15 cellular contexts compared by ENCODE assay signal in the genomic region with DNA sequence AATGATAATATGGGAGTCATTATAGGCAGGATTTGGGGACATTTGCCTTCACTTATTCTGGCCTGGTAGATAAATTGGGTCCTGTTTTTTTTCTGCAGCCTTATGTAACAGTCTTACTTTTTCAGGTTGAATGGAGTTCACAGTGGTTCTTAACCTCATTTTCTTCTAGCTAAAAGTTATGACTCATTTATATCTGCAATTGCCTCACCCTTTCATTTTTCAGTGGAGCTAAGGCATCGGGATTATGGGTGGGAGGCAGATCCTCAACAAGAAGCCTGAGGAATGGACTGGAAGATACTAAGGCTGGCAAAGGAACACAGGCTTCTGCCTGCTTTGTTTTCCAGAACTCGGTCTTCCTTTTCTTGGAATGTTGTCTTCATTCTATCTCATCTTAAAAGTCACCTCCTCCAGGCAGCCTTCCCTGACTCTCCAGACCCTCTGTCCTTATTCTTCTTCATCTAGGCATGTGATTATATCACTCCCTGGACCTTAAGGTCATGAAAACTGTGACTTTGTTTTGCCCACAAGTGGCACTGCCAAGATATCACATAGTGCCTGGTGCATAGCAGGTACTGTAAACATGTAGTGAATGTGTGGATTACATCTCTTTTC. TPM values are rescaled to one million over a fixed set of nuclear protein-coding genes. Genes with fewer than 3 reads are reported as not detected.
DNase-seq lines count a peak whose midpoint lies in the region; ATAC-seq and TF ChIP-seq lines count a peak whose summit lies in the region.
"Had no signal": no experiment of that assay in that cellular context is flagged by ENCODE, and none has a peak within 500 bp of the region (broad histone marks: within the 10 kb centered on the region; RNA-seq: fewer than 3 reads in every experiment).

No MANE protein-coding gene starts in this region.

- H3K4me3 ChIP-seq in PC-9 (no peak overlapping the region), gastrocnemius medialis (no peak overlapping the region)
- H3K4me3 ChIP-seq: cardiac muscle cell had no signal

- no peaks in the 10 kb centered on the region for H3K9me3 ChIP-seq in PC-9 (ENCODE audit: insufficient read depth, low read depth)
- H3K9me3 ChIP-seq in gastrocnemius medialis, result no peaks in the 10 kb centered on the region

- H3K4me2 ChIP-seq in PC-9, result peak overlapping the region; percentile 41

- H3F3A ChIP-seq in PC-9 (ENCODE audit: insufficient read depth, low read depth), result peaks cover 15% of the 10 kb centered on the region; the same call in 1 of the 2 replicates

- no peaks in the 10 kb centered on the region for H3K9me3 Mint-ChIP-seq in stimulated activated naive CD8-positive, alpha-beta T cell treated with anti-CD3 and anti-CD28 coated beads, Interleukin-15, amount 100 ng/mL, for 72 hours
- H3K9me3 Mint-ChIP-seq: activated CD4-positive, alpha-beta T cell treated with anti-CD3 and anti-CD28 coated beads, Interleukin-2, amount 10 ng/mL, durations not matched to agents 7 days and 5 days had no signal

- H3K27ac ChIP-seq in PC-9 (peak overlapping the region; percentile 36), gastrocnemius medialis (no peak overlapping the region)
- H3K27ac ChIP-seq: cardiac muscle cell had no signal

- CTCF ChIA-PET in PC-9 (lab: Charles Lee), result no interaction called here

- H4K20me1 ChIP-seq in PC-9 (ENCODE audit: insufficient read depth), result no peaks in the 10 kb centered on the region

- no TSS peak for BruUV-seq in PC-9 (replicated peaks; lab: Mats Ljungman, UMichigan)

- H3K4me1 Mint-ChIP-seq in stimulated activated naive CD8-positive, alpha-beta T cell treated with anti-CD3 and anti-CD28 coated beads, Interleukin-15, amount 100 ng/mL, for 72 hours, result peaks cover 12% of the 10 kb centered on the region
- H3K4me1 Mint-ChIP-seq: mesothelial cell of epicardium had no signal

- POLR2A ChIA-PET in PC-9 (lab: Charles Lee; ENCODE audit: unreplicated experiment), result interaction anchor here (0.6 kb wide), 1 partner anchor 23 kb away, joined by 3 read pairs; no protein-coding TSS in a partner anchor

- peak overlapping the region; percentile 23; the same call in 1 of the 2 replicates for H2AFZ ChIP-seq in PC-9

- DNase-seq in stimulated activated naive CD8-positive, alpha-beta T cell treated with anti-CD3 and anti-CD28 coated beads, Interleukin-15, amount 100 ng/mL, for 72 hours, result no peak
- DNase-seq in stimulated activated naive CD8-positive, alpha-beta T cell treated with anti-CD3 and anti-CD28 coated beads, Interleukin-15, Interleukin-2, amounts not matched to agents 100 U/mL and 50 U/mL, for 24 hours, result no peak
- DNase-seq in PC-9 (peak in 1 of 2 experiments; percentile 84), fibroblast of peridontal ligament (ENCODE audit: extremely low read depth) (peak; percentile 66), stromal cell of bone marrow (ENCODE audit: low read depth) (peak; percentile 48), COLO668 (lab: John Stamatoyannopoulos, UW; ENCODE audit: unreplicated experiment) (no peak), NCI-H1048 (lab: John Stamatoyannopoulos, UW) (no peak), gastrocnemius medialis (no peak)
- DNase-seq: activated CD4-positive, alpha-beta T cell treated with anti-CD3 and anti-CD28 coated beads, Interleukin-2, amount 10 ng/mL, durations not matched to agents 7 days and 5 days; activated effector memory CD4-positive, alpha-beta T cell treated with anti-CD3 and anti-CD28 coated beads, Interleukin-2, amount 50 U/mL, for 16 hours; Kasumi-1; stimulated activated CD4-positive, alpha-beta T cell treated with anti-CD3 and anti-CD28 coated beads, Interleukin-2, amount 100 ng/mL, for 48 hours; stimulated activated naive CD4-positive, alpha-beta T cell had no signal

- intact Hi-C loops in PC-9 (cut with micrococcal nuclease; ENCODE audit: unreplicated experiment) (loop anchor here (1.0 kb wide), 1 partner anchor 14 kb away; no protein-coding TSS in a partner anchor), gastrocnemius medialis (cut with DNase I; ENCODE audit: low total_unique reads) (no loop called here)

- in situ Hi-C loops in gastrocnemius medialis (cut with MboI; ENCODE audit: low sequenced_read_pairs in 4 of 4), result no loop called here

- no peaks in the 10 kb centered on the region for H3K9me2 ChIP-seq in PC-9 (ENCODE audit: insufficient read depth)

- H3K36me3 ChIP-seq in PC-9 (ENCODE audit: low read depth) (no peaks in the 10 kb centered on the region), gastrocnemius medialis (no peaks in the 10 kb centered on the region)
- H3K36me3 ChIP-seq: cardiac muscle cell had no signal

- peaks cover 8% of the 10 kb centered on the region for H3K27me3 Mint-ChIP-seq in stimulated activated naive CD8-positive, alpha-beta T cell treated with anti-CD3 and anti-CD28 coated beads, Interleukin-15, amount 100 ng/mL, for 72 hours

- no peak overlapping the region for H3K4me3 Mint-ChIP-seq in stimulated activated naive CD8-positive, alpha-beta T cell treated with anti-CD3 and anti-CD28 coated beads, Interleukin-15, amount 100 ng/mL, for 72 hours
- H3K4me3 Mint-ChIP-seq: activated CD4-positive, alpha-beta T cell treated with anti-CD3 and anti-CD28 coated beads, Interleukin-2, amount 10 ng/mL, durations not matched to agents 7 days and 5 days; mesothelial cell of epicardium had no signal

- no peak for TF ChIP-seq POLR2A in gastrocnemius medialis (IDR thresholded peaks at IDR 0.05)

- H3K27me3 ChIP-seq in PC-9 (ENCODE audit: insufficient read depth, low read depth), result no peaks in the 10 kb centered on the region
- H3K27me3 ChIP-seq in gastrocnemius medialis, result no peaks in the 10 kb centered on the region
- H3K27me3 ChIP-seq: cardiac muscle cell had no signal

- ATAC-seq in stimulated activated naive CD8-positive, alpha-beta T cell treated with anti-CD3 and anti-CD28 coated beads, Interleukin-15, amount 100 ng/mL, for 72 hours, result peak; percentile 64
- ATAC-seq in stimulated activated naive CD8-positive, alpha-beta T cell treated with anti-CD3 and anti-CD28 coated beads, Interleukin-15, Interleukin-2, amounts not matched to agents 100 U/mL and 50 U/mL, for 24 hours, result no peak
- no peak for ATAC-seq in gastrocnemius medialis

- H3K4me1 ChIP-seq in PC-9 (replicated peaks; ENCODE audit: insufficient read depth) (peaks cover 17% of the 10 kb centered on the region), gastrocnemius medialis (no peaks in the 10 kb centered on the region)

- no peaks in the 10 kb centered on the region for H3K79me2 ChIP-seq in PC-9 (ENCODE audit: low read depth)

- TF ChIP-seq CTCF in PC-9 (conservative IDR thresholded peaks at IDR 0.05), result no peak
- no peak for TF ChIP-seq CTCF in gastrocnemius medialis (IDR thresholded peaks at IDR 0.05 in 4 of 5, conservative IDR thresholded peaks at IDR 0.05 in 1 of 5)

- H3K27ac Mint-ChIP-seq in stimulated activated naive CD8-positive, alpha-beta T cell treated with anti-CD3 and anti-CD28 coated beads, Interleukin-15, amount 100 ng/mL, for 72 hours, result no peak overlapping the region
- H3K27ac Mint-ChIP-seq: activated CD4-positive, alpha-beta T cell treated with anti-CD3 and anti-CD28 coated beads, Interleukin-2, amount 10 ng/mL, durations not matched to agents 7 days and 5 days; mesothelial cell of epicardium had no signal

RNA-seq across cellular contexts. Expression of a gene that starts 41.0 kb away (rescaled TPM):
- total RNA-seq in PC-9 (2021) (300 and 446 TPM in 2 replicates), gastrocnemius medialis (10 to 100 TPM; 34.7 to 56.8 (median 38.2) TPM)

Comparison
In these comparisons a context has a peak if more than half of its experiments do, and no peak if none do; other contexts are left out.
1. DNase-seq: peak in fibroblast of peridontal ligament (single experiment) and stromal cell of bone marrow (single experiment); none in stimulated activated naive CD8-positive, alpha-beta T cell treated with anti-CD3 and anti-CD28 coated beads, Interleukin-15, amount 100 ng/mL, for 72 hours (0 of 2), stimulated activated naive CD8-positive, alpha-beta T cell treated with anti-CD3 and anti-CD28 coated beads, Interleukin-15, Interleukin-2, amounts not matched to agents 100 U/mL and 50 U/mL, for 24 hours (single experiment), COLO668 (single experiment), NCI-H1048 (single experiment) and gastrocnemius medialis (0 of 2).